Comparison of ENCODE assay signal across 2 cellular contexts in genomic region chr1:229150518-229150917, GRCh38.
TF ChIP-seq lines count a peak whose summit lies in the region.

No MANE protein-coding gene starts in this region.

TF ChIP-seq in GM23338, 12 proteins besides CTCF, POLR2A, EP300 and RAD21:
- TF ChIP-seq REST (IDR thresholded peaks at IDR 0.05; ENCODE audit: unreplicated experiment) (no peak), ETS1 (IDR thresholded peaks at IDR 0.05) (no peak), POLR2AphosphoS5 (IDR thresholded peaks at IDR 0.05; ENCODE audit: low read depth) (no peak), ZNF462 (CRISPR knock-in tag; IDR thresholded peaks at IDR 0.05) (no peak), NANOG (IDR thresholded peaks at IDR 0.05; ENCODE audit: borderline replicate concordance) (no peak), EZH2phosphoT487 (IDR thresholded peaks at IDR 0.05; ENCODE audit: unreplicated experiment) (no peak), ZNF114 (CRISPR knock-in tag; IDR thresholded peaks at IDR 0.05) (no peak)

TF ChIP-seq in H1, 55 proteins besides CTCF, POLR2A, EP300 and RAD21 (continued from another document):
- TF ChIP-seq CHD7 (IDR thresholded peaks at IDR 0.05; ENCODE audit: insufficient replicate concordance, low read length) (no peak), FOSL1 (IDR thresholded peaks at IDR 0.05; ENCODE audit: insufficient read depth, low read depth, low read length) (no peak), TAF1 (IDR thresholded peaks at IDR 0.05; ENCODE audit: low read depth, low read length) (no peak), MAX (IDR thresholded peaks at IDR 0.05) (0 out of 2 replicates have a peak, but pooled peaks have one; percentile 11)
